Comparison of ENCODE assay signal across 17 cellular contexts in the genomic region with DNA sequence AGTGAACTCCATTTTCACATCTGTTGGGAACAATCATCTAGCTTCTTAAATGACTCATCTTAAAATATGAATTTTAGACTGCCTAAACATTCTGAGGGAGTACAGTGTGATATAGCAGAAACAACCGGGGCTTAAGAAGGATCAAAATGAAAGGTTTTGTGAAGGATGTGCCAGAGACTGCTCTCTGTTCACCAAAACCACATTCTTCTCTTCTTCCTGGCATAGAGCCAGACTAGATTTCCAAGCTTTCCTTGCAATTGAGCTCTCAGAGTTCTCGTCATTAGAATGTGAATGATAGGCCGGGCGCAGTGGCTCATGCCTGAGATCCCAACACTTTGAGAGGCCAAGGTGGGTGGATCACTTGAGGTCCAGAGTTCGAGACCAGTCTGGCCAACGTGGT.
"Had no signal": no experiment of that assay in that cellular context is flagged by ENCODE, and none has a peak within 500 bp of the region (broad histone marks: within the 10 kb centered on the region; RNA-seq: fewer than 3 reads in every experiment).

No MANE protein-coding gene starts in this region.

- H3K4me3 ChIP-seq: left ventricle myocardium inferior, neural progenitor cell, pancreas, transverse colon had no signal

- DNase-seq: activated B cell treated with CpG ODN at 0.5 μM for 24 hours; activated CD4-positive, alpha-beta T cell treated with anti-CD3 and anti-CD28 coated beads, Interleukin-2, amount 10 ng/mL, durations not matched to agents 7 days and 5 days; activated CD8-positive, alpha-beta memory T cell treated with anti-CD3 and anti-CD28 coated beads for 24 hours; activated naive CD4-positive, alpha-beta T cell treated with Interleukin-2 at 50 U/mL for 16 hours; effector memory CD8-positive, alpha-beta T cell; left ventricle myocardium inferior; mesendoderm; pancreas; retina; small intestine; T-helper 17 cell; transverse colon had no signal

- H2AFZ ChIP-seq: neural progenitor cell had no signal

- H3K27ac ChIP-seq: epithelial cell of prostate, left ventricle myocardium inferior, neural progenitor cell, pancreas, transverse colon had no signal

- H3K36me3 Mint-ChIP-seq: brain; neural progenitor cell; stimulated activated effector memory CD8-positive, alpha-beta T cell treated with anti-CD3 and anti-CD28 coated beads, Interleukin-12 subunit alpha, Interleukin-12 subunit beta, amount 100 ng/mL, for 72 hours had no signal

- H3K9me3 Mint-ChIP-seq: activated B cell treated with CpG ODN at 0.5 μM for 24 hours; activated CD4-positive, alpha-beta T cell treated with anti-CD3 and anti-CD28 coated beads, Interleukin-2, amount 10 ng/mL, durations not matched to agents 7 days and 5 days; brain; dendritic cell treated with granulocyte-macrophage colony-stimulating factor and Interleukin-4, amounts not matched to agents 40 ng/mL and 50 ng/mL, for 4 days; neural progenitor cell had no signal

- H3K27ac Mint-ChIP-seq: activated B cell treated with CpG ODN at 0.5 μM for 24 hours; activated CD4-positive, alpha-beta T cell treated with anti-CD3 and anti-CD28 coated beads, Interleukin-2, amount 10 ng/mL, durations not matched to agents 7 days and 5 days; dendritic cell treated with granulocyte-macrophage colony-stimulating factor and Interleukin-4, amounts not matched to agents 40 ng/mL and 50 ng/mL, for 4 days; effector memory CD8-positive, alpha-beta T cell; neural progenitor cell; stimulated activated effector memory CD8-positive, alpha-beta T cell treated with anti-CD3 and anti-CD28 coated beads, Interleukin-12 subunit alpha, Interleukin-12 subunit beta, amount 100 ng/mL, for 72 hours; T-helper 17 cell had no signal

- H3K9me3 ChIP-seq: left ventricle myocardium inferior, pancreas, transverse colon had no signal

- H3K4me2 ChIP-seq: neural progenitor cell had no signal

- ATAC-seq: effector memory CD8-positive, alpha-beta T cell; pancreas; stimulated activated effector memory CD8-positive, alpha-beta T cell treated with anti-CD3 and anti-CD28 coated beads, Interleukin-12 subunit alpha, Interleukin-12 subunit beta, amount 100 ng/mL, for 72 hours; T-helper 17 cell had no signal

- H3K27me3 ChIP-seq: neural progenitor cell, pancreas, transverse colon had no signal

- H3K9ac ChIP-seq: neural progenitor cell had no signal

- H3K4me1 Mint-ChIP-seq: activated B cell treated with CpG ODN at 0.5 μM for 24 hours; activated CD4-positive, alpha-beta T cell treated with anti-CD3 and anti-CD28 coated beads, Interleukin-2, amount 10 ng/mL, durations not matched to agents 7 days and 5 days; brain; neural progenitor cell; stimulated activated effector memory CD8-positive, alpha-beta T cell treated with anti-CD3 and anti-CD28 coated beads, Interleukin-12 subunit alpha, Interleukin-12 subunit beta, amount 100 ng/mL, for 72 hours; T-helper 17 cell had no signal

- H3K36me3 ChIP-seq: left ventricle myocardium inferior, neural progenitor cell, pancreas, transverse colon had no signal

- H3K4me1 ChIP-seq: left ventricle myocardium inferior, neural progenitor cell, pancreas, transverse colon had no signal

- H3K4me3 Mint-ChIP-seq: activated B cell treated with CpG ODN at 0.5 μM for 24 hours; activated CD4-positive, alpha-beta T cell treated with anti-CD3 and anti-CD28 coated beads, Interleukin-2, amount 10 ng/mL, durations not matched to agents 7 days and 5 days; brain; dendritic cell treated with granulocyte-macrophage colony-stimulating factor and Interleukin-4, amounts not matched to agents 40 ng/mL and 50 ng/mL, for 4 days; effector memory CD8-positive, alpha-beta T cell; neural progenitor cell; stimulated activated effector memory CD8-positive, alpha-beta T cell treated with anti-CD3 and anti-CD28 coated beads, Interleukin-12 subunit alpha, Interleukin-12 subunit beta, amount 100 ng/mL, for 72 hours; T-helper 17 cell had no signal

- H3K27me3 Mint-ChIP-seq: activated B cell treated with CpG ODN at 0.5 μM for 24 hours; activated CD4-positive, alpha-beta T cell treated with anti-CD3 and anti-CD28 coated beads, Interleukin-2, amount 10 ng/mL, durations not matched to agents 7 days and 5 days; brain; dendritic cell treated with granulocyte-macrophage colony-stimulating factor and Interleukin-4, amounts not matched to agents 40 ng/mL and 50 ng/mL, for 4 days; effector memory CD8-positive, alpha-beta T cell; T-helper 17 cell had no signal
